ENCODE assay signal across 11 cellular contexts in genomic region chr16:1774456-1774795, GRCh38. TPM values are rescaled to one million over a fixed set of nuclear protein-coding genes. Genes with fewer than 3 reads are reported as not detected.
DNase-seq lines count a peak whose midpoint lies in the region; ATAC-seq, FAIRE-seq and TF ChIP-seq lines count a peak whose summit lies in the region.
"Had no signal": no experiment of that assay in that cellular context is flagged by ENCODE, and none has a peak within 500 bp of the region (broad histone marks: within the 10 kb centered on the region; RNA-seq: fewer than 3 reads in every experiment).

No MANE protein-coding gene starts in this region.

- H3K4me3 ChIP-seq in ACC112 (ENCODE audit: low read depth, low read length) = peak overlapping the region; percentile 97
- H3K4me3 ChIP-seq in HL-60 (replicated peaks; ENCODE audit: insufficient read depth, low read length) = peak overlapping the region; percentile 96
- H3K4me3 ChIP-seq in GM12878 = peak overlapping the region; percentile 100
- H3K4me3 ChIP-seq in mesenchymal stem cell (ENCODE audit: insufficient read depth in 1 of 2, low read depth in 1 of 2, low read length in 2 of 2) = peak overlapping the region; percentile 87 to 92
- H3K4me3 ChIP-seq in testis = no peak overlapping the region

- POLR2A ChIA-PET in GM12878 (lab: Charles Lee) = interaction anchor here (5.8 kb wide), 1 partner anchor 8 kb away, joined by 39 read pairs; the partner anchor contains the start of genes NUBP2 and SPSB3

- no peak for TF ChIP-seq CTCF in HL-60 (IDR thresholded peaks at IDR 0.05; ENCODE audit: insufficient read depth, low read length)
- TF ChIP-seq CTCF in GM12878 (IDR thresholded peaks at IDR 0.05 in 2 of 3, conservative IDR thresholded peaks at IDR 0.05 in 1 of 3; ENCODE audit: control insufficient read depth in 2 of 3, extremely low read depth in 1 of 3, insufficient read depth in 1 of 3, low read depth in 3 of 3, low read length in 3 of 3) = no peak
- no peak for TF ChIP-seq CTCF in testis (IDR thresholded peaks at IDR 0.05)

- peak overlapping the region; percentile 78 for H3K9ac ChIP-seq in GM12878 (ENCODE audit: control insufficient read depth, insufficient read depth, low read length)
- peak overlapping the region; percentile 87 for H3K9ac ChIP-seq in mesenchymal stem cell (ENCODE audit: low read length)

- no peak overlapping the region for H2BK12ac ChIP-seq in mesenchymal stem cell (ENCODE audit: low read length in 2 of 2)

- SMC1A ChIA-PET in GM12878 (lab: Charles Lee; ENCODE audit: uncharacterized antibody, unreplicated experiment) = no interaction called here

- RAD21 ChIA-PET in GM12878 (lab: Charles Lee; ENCODE audit: unreplicated experiment) = no interaction called here

- peaks cover 32% of the 10 kb centered on the region for H3K79me1 ChIP-seq in mesenchymal stem cell (replicated peaks; ENCODE audit: low read length, poor library complexity, severe bottlenecking)

- whole genome bisulfite sequencing in GM12878 (ENCODE audit: insufficient coverage, insufficient replicate concordance, low lambda C conversion rate, missing lambda C conversion rate) = 75% methylated on average over 7 of the region's 7 CpGs
- WGBS in mesenchymal stem cell = 94% methylated on average over 7 of the region's 7 CpGs
- 75 to 82% methylated on average over 7 of the region's 7 CpGs for WGBS in testis, 2 donors

- no peak for TF ChIP-seq EP300 in GM12878 (IDR thresholded peaks at IDR 0.05; ENCODE audit: borderline replicate concordance in 1 of 2, control insufficient read depth in 1 of 2, low read depth in 2 of 2, low read length in 2 of 2)

- H3K4me2 ChIP-seq in GM12878 (ENCODE audit: control insufficient read depth, insufficient read depth) (peak overlapping the region; percentile 94), mesenchymal stem cell (ENCODE audit: low read length, poor library complexity, severe bottlenecking) (peak overlapping the region; percentile 96)

- no peak overlapping the region for H3K4ac ChIP-seq in mesenchymal stem cell (ENCODE audit: low read depth in 1 of 2, low read length in 2 of 2)

- H3K36me3 ChIP-seq in ACC112 (ENCODE audit: insufficient read depth, low read length) = no peaks in the 10 kb centered on the region
- H3K36me3 ChIP-seq in GM12878 (ENCODE audit: control insufficient read depth in 2 of 2, insufficient read depth in 2 of 2, low read length in 1 of 2) = peaks cover 0 to 10% of the 10 kb centered on the region in 2 experiments; a peak in 2 of 4 replicates
- peaks cover 36 to 63% of the 10 kb centered on the region in 2 experiments for H3K36me3 ChIP-seq in mesenchymal stem cell (ENCODE audit: control insufficient read depth in 1 of 2, insufficient read depth in 2 of 2, low read depth in 1 of 2, low read length in 2 of 2)
- no peaks in the 10 kb centered on the region for H3K36me3 ChIP-seq in testis (ENCODE audit: low read depth, missing control alignments)

- H3K4me1 ChIP-seq in ACC112 (ENCODE audit: control insufficient read depth, insufficient read depth, low read length, unreplicated experiment) (peaks cover 18% of the 10 kb centered on the region), GM12878 (ENCODE audit: control insufficient read depth, insufficient read depth, low read length) (peaks cover 15% of the 10 kb centered on the region), mesenchymal stem cell (ENCODE audit: control insufficient read depth, insufficient read depth, low read depth, low read length) (peaks cover 69% of the 10 kb centered on the region), testis (peaks cover 27% of the 10 kb centered on the region)
- H3K4me1 ChIP-seq: foreskin keratinocyte had no signal

- no peak for TF ChIP-seq RAD21 in GM12878 (IDR thresholded peaks at IDR 0.05; ENCODE audit: insufficient read depth, low read depth, low read length)

- no peak overlapping the region for H3K23ac ChIP-seq in mesenchymal stem cell (ENCODE audit: low read length in 2 of 2)

- H4K20me1 ChIP-seq in GM12878 (ENCODE audit: control insufficient read depth, insufficient read depth) = no peaks in the 10 kb centered on the region

- no peak overlapping the region for H2AK5ac ChIP-seq in mesenchymal stem cell (ENCODE audit: low read length, severe bottlenecking)

- H3K9me3 ChIP-seq in GM12878 (replicated peaks; ENCODE audit: control insufficient read depth, insufficient read depth, low read length) (no peaks in the 10 kb centered on the region), mesenchymal stem cell (ENCODE audit: control insufficient read depth, low read length) (no peaks in the 10 kb centered on the region), testis (no peaks in the 10 kb centered on the region)

- H2AFZ ChIP-seq in ACC112 (ENCODE audit: low read length, unreplicated experiment) (no peak overlapping the region), GM12878 (ENCODE audit: control insufficient read depth, low read depth, low read length) (no peak overlapping the region), mesenchymal stem cell (ENCODE audit: low read depth, low read length) (no peak overlapping the region)

- no peak overlapping the region for H4K8ac ChIP-seq in mesenchymal stem cell (ENCODE audit: low read length)

- no peak overlapping the region for H2BK120ac ChIP-seq in mesenchymal stem cell (ENCODE audit: low read depth, low read length)

- no peak overlapping the region for H2BK15ac ChIP-seq in mesenchymal stem cell (ENCODE audit: low read depth, poor library complexity, severe bottlenecking)

- in situ Hi-C loops in GM12878 (cut with MboI) = loop anchor here (5.0 kb wide), 1 partner anchor 62 kb away; no protein-coding TSS in a partner anchor

- DNase-seq in HL-60 (ENCODE audit: low read depth in 1 of 2, low spot score in 1 of 2) (no peak), GM12878 (ENCODE audit: low read depth, low spot score) (no peak), mesenchymal stem cell (no peak), testis (no peak), NOMO-1 treated with DMSO at 0.1 percent for 48 hours (lab: John Stamatoyannopoulos, UW; ENCODE audit: unreplicated experiment) (no peak)
- DNase-seq: foreskin keratinocyte, GOT3, NCI-H2171 had no signal

- H3K27ac ChIP-seq in ACC112 (ENCODE audit: low read depth, low read length) (no peak overlapping the region), HL-60 (replicated peaks) (peak overlapping the region; percentile 91), GM12878 (ENCODE audit: control insufficient read depth, insufficient read depth) (no peak overlapping the region), mesenchymal stem cell (ENCODE audit: low read length, poor library complexity, severe bottlenecking) (no peak overlapping the region), testis (peak overlapping the region in 1 of 2 donors; percentile 87)
- H3K27ac ChIP-seq: foreskin keratinocyte had no signal

- no TSS peak for BruUV-seq in GM12878 (replicated peaks; lab: Mats Ljungman, UMichigan)

- H3K14ac ChIP-seq in mesenchymal stem cell (ENCODE audit: low read length in 2 of 2) = no peak overlapping the region

- intact Hi-C loops in GM12878 (cut with micrococcal nuclease; ENCODE audit: unreplicated experiment) (loop anchor here (5.0 kb wide), 1 partner anchor 67 kb away; the partner anchor contains the start of gene MAPK8IP3), testis (cut with DNase I; ENCODE audit: low total_unique reads) (no loop called here)

- CTCF ChIA-PET in GM12878 (lab: Yijun Ruan, JAX) = interaction anchor here (0.7 to 1.2 kb wide), 3 partner anchors 8 to 166 kb away, joined by 3 to 9 read pairs (median 3); partner anchors contain the start of genes NUBP2 and SPSB3

- H3K79me2 ChIP-seq in ACC112 (ENCODE audit: control insufficient read depth, insufficient read depth, low read length, unreplicated experiment) (peaks cover 17% of the 10 kb centered on the region), GM12878 (ENCODE audit: control insufficient read depth, insufficient read depth, low read length) (peaks cover 43% of the 10 kb centered on the region)

- no peak for ATAC-seq in GM12878
- ATAC-seq in GM21723 (IDR thresholded peaks at IDR 0.05; ENCODE audit: unreplicated experiment) = no peak
- no peak for ATAC-seq in HG03196 (IDR thresholded peaks at IDR 0.05; ENCODE audit: unreplicated experiment)

- no peaks in the 10 kb centered on the region for H3K27me3 ChIP-seq in ACC112 (ENCODE audit: insufficient read depth, low read length)
- no peaks in the 10 kb centered on the region for H3K27me3 ChIP-seq in HL-60 (ENCODE audit: insufficient read depth, poor library complexity, severe bottlenecking)
- H3K27me3 ChIP-seq in GM12878 (replicated peaks in 1 of 2; ENCODE audit: control insufficient read depth in 2 of 2, insufficient read depth in 2 of 2, low read length in 1 of 2) = no peaks in the 10 kb centered on the region
- H3K27me3 ChIP-seq in mesenchymal stem cell (ENCODE audit: control insufficient read depth in 1 of 2, insufficient read depth in 1 of 2, low read length in 2 of 2) = no peaks in the 10 kb centered on the region
- H3K27me3 ChIP-seq in testis = no peaks in the 10 kb centered on the region
- H3K27me3 ChIP-seq: foreskin keratinocyte had no signal

- TF ChIP-seq POLR2A in GM12878 (IDR thresholded peaks at IDR 0.05; ENCODE audit: low read depth, low read length) = no peak
- TF ChIP-seq POLR2A in testis (IDR thresholded peaks at IDR 0.05) = no peak

- H2BK5ac ChIP-seq in mesenchymal stem cell (ENCODE audit: low read depth, low read length, poor library complexity, severe bottlenecking) = no peak overlapping the region

- no peak overlapping the region for H4K91ac ChIP-seq in mesenchymal stem cell (ENCODE audit: low read length)

- no peak overlapping the region for H3K18ac ChIP-seq in mesenchymal stem cell (ENCODE audit: low read depth in 1 of 2, low read length in 2 of 2)

- FAIRE-seq in GM12878 (lab: Jason Lieb, UNC) = no peak

RNA-seq across cellular contexts. Expression of gene MRPS34, which starts 1.5 kb away (rescaled TPM):
- 26.9 and 32.5 TPM in 2 replicates for total RNA-seq in GM12878 (2013; cell fraction: nucleolus; rRNA removed)
- total RNA-seq in GM12878 (2014; rRNA removed) = 144 and 185 TPM in 2 replicates
- total RNA-seq in GM12878 (2014; rRNA removed; fragmentation: Illumina TruSeq; extraction: Trizol) = 92.3 and 109 TPM in 2 replicates
- total RNA-seq in GM12878 (2021) = 184 and 190 TPM in 2 replicates
- polyA plus RNA-seq in GM12878 (2011; ENCODE audit: low read depth) = 24.8 TPM
- 62.8 and 99.3 TPM in 2 replicates for polyA plus RNA-seq in GM12878 (2011; rRNA removed)
- 130 and 176 TPM in 2 replicates for polyA plus RNA-seq in GM12878 (2011; cell fraction: cytosol; rRNA removed)
- polyA plus RNA-seq in GM12878 (2011; cell fraction: nucleus; rRNA removed) = 107 and 127 TPM in 2 replicates
- polyA plus RNA-seq in GM12878 (2012) = 75.1 and 85.8 TPM in 2 replicates
- polyA plus RNA-seq in GM12878 (2014; fragmentation: Illumina TruSeq; extraction: Trizol) = 18.2 and 56.0 TPM in 2 replicates
- polyA plus RNA-seq in GM12878 (2014; fragmentation: Nextera tagmentation; extraction: Ambion mirVana) = 10 to 100 TPM in 1 of 2 experiments, 1 to 10 TPM in 1; 3.6 to 17.9 TPM
- polyA plus RNA-seq in GM12878 (2014; rRNA removed) = 189 and 209 TPM in 2 replicates
- polyA plus RNA-seq in GM12878 (2016; fragmentation: Nextera tagmentation; extraction: Ambion mirVana) = 100 to 1,000 TPM; 265 to 285 TPM
- 31.2 and 42.9 TPM in 2 replicates for polyA minus RNA-seq in GM12878 (2011; rRNA and poly(A)+ RNA removed)
- polyA minus RNA-seq in GM12878 (2011; cell fraction: cytosol; rRNA and poly(A)+ RNA removed) = 29.7 and 32.3 TPM in 2 replicates
- polyA minus RNA-seq in GM12878 (2011; cell fraction: nucleus; rRNA and poly(A)+ RNA removed) = 22.8 and 37.4 TPM in 2 replicates
- 102 TPM for polyA plus RNA-seq in mesenchymal stem cell (2013, experiment 1 of 2)
- 101 TPM for polyA plus RNA-seq in mesenchymal stem cell (2013, experiment 2 of 2)
- 10 to 100 TPM; 66.5 to 81.6 TPM for total RNA-seq in testis
- 49.2 TPM for polyA plus RNA-seq in testis (ENCODE audit: insufficient read depth, low read depth, low replicate concordance)

RNA-seq across cellular contexts. Expression of gene EME2, which starts 1.8 kb away (rescaled TPM):
- 54.8 and 65.8 TPM in 2 replicates for total RNA-seq in GM12878 (2013; cell fraction: nucleolus; rRNA removed)
- total RNA-seq in GM12878 (2014; rRNA removed) (6.2 and 9.5 TPM in 2 replicates), GM12878 (2014; rRNA removed; fragmentation: Illumina TruSeq; extraction: Trizol) (1.4 and 2.1 TPM in 2 replicates), GM12878 (2021) (15.8 and 16.9 TPM in 2 replicates), testis (10 to 100 TPM; 20.3 to 34.2 TPM)
- 5.6 TPM for polyA plus RNA-seq in GM12878 (2011; ENCODE audit: low read depth)
- polyA plus RNA-seq in GM12878 (2011; rRNA removed) (2.8 and 4.7 TPM in 2 replicates), GM12878 (2014; fragmentation: Illumina TruSeq; extraction: Trizol) (0.79 and 2.1 TPM in 2 replicates), GM12878 (2014; fragmentation: Nextera tagmentation; extraction: Ambion mirVana) (under 1 TPM; 0.29 to 0.80 TPM), GM12878 (2014; rRNA removed) (13.3 and 16.2 TPM in 2 replicates), GM12878 (2016; fragmentation: Nextera tagmentation; extraction: Ambion mirVana) (1 to 10 TPM; 3.4 to 4.7 TPM), testis (ENCODE audit: insufficient read depth, low read depth, low replicate concordance) (12.5 TPM)
- 3.5 and 7.9 TPM in 2 replicates for polyA plus RNA-seq in GM12878 (2011; cell fraction: cytosol; rRNA removed)
- 152 and 178 TPM in 2 replicates for polyA plus RNA-seq in GM12878 (2011; cell fraction: nucleus; rRNA removed)
- 10.3 and 11.2 TPM in 2 replicates for polyA plus RNA-seq in GM12878 (2012)
- polyA minus RNA-seq in GM12878 (2011; rRNA and poly(A)+ RNA removed) = 1.6 and 5.0 TPM in 2 replicates
- polyA minus RNA-seq in GM12878 (2011; cell fraction: cytosol; rRNA and poly(A)+ RNA removed) = 1.7 and 2.6 TPM in 2 replicates
- 18.6 and 28.8 TPM in 2 replicates for polyA minus RNA-seq in GM12878 (2011; cell fraction: nucleus; rRNA and poly(A)+ RNA removed)
- polyA plus RNA-seq in mesenchymal stem cell (2013, experiment 1 of 2) = 5.6 TPM
- polyA plus RNA-seq in mesenchymal stem cell (2013, experiment 2 of 2) = 4.7 TPM

RNA-seq across cellular contexts. Expression of gene NME3, which starts 3.1 kb away (rescaled TPM):
- 32.8 and 43.7 TPM in 2 replicates for total RNA-seq in GM12878 (2013; cell fraction: nucleolus; rRNA removed)
- total RNA-seq in GM12878 (2014; rRNA removed) (49.8 and 55.5 TPM in 2 replicates), GM12878 (2014; rRNA removed; fragmentation: Illumina TruSeq; extraction: Trizol) (4.3 and 5.2 TPM in 2 replicates), GM12878 (2021) (46.7 and 47.7 TPM in 2 replicates), testis (100 to 1,000 TPM; 100 to 119 TPM)
- polyA plus RNA-seq in GM12878 (2011; ENCODE audit: low read depth) = 10.7 TPM
- polyA plus RNA-seq in GM12878 (2011; rRNA removed) (5.1 and 13.6 TPM in 2 replicates), GM12878 (2014; fragmentation: Illumina TruSeq; extraction: Trizol) (0.81 TPM in 1 of 2 replicates, not detected in the other), GM12878 (2014; fragmentation: Nextera tagmentation; extraction: Ambion mirVana) (1 to 10 TPM in 1 of 2 experiments, under 1 TPM in 1; 0.61 to 4.6 TPM), GM12878 (2014; rRNA removed) (51.7 and 63.4 TPM in 2 replicates), GM12878 (2016; fragmentation: Nextera tagmentation; extraction: Ambion mirVana) (10 to 100 TPM; 39.5 to 41.1 TPM), testis (ENCODE audit: insufficient read depth, low read depth, low replicate concordance) (29.3 TPM)
- 28.1 and 60.3 TPM in 2 replicates for polyA plus RNA-seq in GM12878 (2011; cell fraction: cytosol; rRNA removed)
- polyA plus RNA-seq in GM12878 (2011; cell fraction: nucleus; rRNA removed) = 143 and 144 TPM in 2 replicates
- polyA plus RNA-seq in GM12878 (2012) = 44.8 and 49.8 TPM in 2 replicates
- 1.2 and 7.4 TPM in 2 replicates for polyA minus RNA-seq in GM12878 (2011; rRNA and poly(A)+ RNA removed)
- 2.3 and 5.2 TPM in 2 replicates for polyA minus RNA-seq in GM12878 (2011; cell fraction: cytosol; rRNA and poly(A)+ RNA removed)
- polyA minus RNA-seq in GM12878 (2011; cell fraction: nucleus; rRNA and poly(A)+ RNA removed) = 22.5 and 26.6 TPM in 2 replicates
- 49.3 TPM for polyA plus RNA-seq in mesenchymal stem cell (2013, experiment 1 of 2)
- polyA plus RNA-seq in mesenchymal stem cell (2013, experiment 2 of 2) = 48.0 TPM

RNA-seq across cellular contexts. Expression of gene SPSB3, which starts 7.9 kb away (rescaled TPM):
- 28.8 and 39.6 TPM in 2 replicates for total RNA-seq in GM12878 (2013; cell fraction: nucleolus; rRNA removed)
- total RNA-seq in GM12878 (2014; rRNA removed) (22.2 and 26.2 TPM in 2 replicates), GM12878 (2014; rRNA removed; fragmentation: Illumina TruSeq; extraction: Trizol) (4.4 and 5.5 TPM in 2 replicates), GM12878 (2021) (18.3 and 18.5 TPM in 2 replicates), testis (100 to 1,000 TPM; 111 to 114 TPM)
- polyA plus RNA-seq in GM12878 (2011; ENCODE audit: low read depth) = 6.5 TPM
- polyA plus RNA-seq in GM12878 (2011; rRNA removed) (4.7 and 9.7 TPM in 2 replicates), GM12878 (2014; fragmentation: Illumina TruSeq; extraction: Trizol) (0.97 and 2.8 TPM in 2 replicates), GM12878 (2014; fragmentation: Nextera tagmentation; extraction: Ambion mirVana) (1 to 10 TPM in 1 of 2 experiments, under 1 TPM in 1; 0.31 to 1.5 TPM), GM12878 (2014; rRNA removed) (26.9 and 32.4 TPM in 2 replicates), GM12878 (2016; fragmentation: Nextera tagmentation; extraction: Ambion mirVana) (10 to 100 TPM; 25.3 to 26.1 TPM), testis (ENCODE audit: insufficient read depth, low read depth, low replicate concordance) (43.8 TPM)
- polyA plus RNA-seq in GM12878 (2011; cell fraction: cytosol; rRNA removed) = 18.5 and 28.3 TPM in 2 replicates
- polyA plus RNA-seq in GM12878 (2011; cell fraction: nucleus; rRNA removed) = 87.6 and 94.0 TPM in 2 replicates
- 19.6 and 21.3 TPM in 2 replicates for polyA plus RNA-seq in GM12878 (2012)
- 5.9 and 9.0 TPM in 2 replicates for polyA minus RNA-seq in GM12878 (2011; rRNA and poly(A)+ RNA removed)
- polyA minus RNA-seq in GM12878 (2011; cell fraction: cytosol; rRNA and poly(A)+ RNA removed) = 4.8 and 5.2 TPM in 2 replicates
- polyA minus RNA-seq in GM12878 (2011; cell fraction: nucleus; rRNA and poly(A)+ RNA removed) = 5.7 and 13.8 TPM in 2 replicates
- polyA plus RNA-seq in mesenchymal stem cell (2013, experiment 1 of 2) = 15.8 TPM
- 14.9 TPM for polyA plus RNA-seq in mesenchymal stem cell (2013, experiment 2 of 2)

RNA-seq across cellular contexts. Expression of gene NUBP2, which starts 8.3 kb away (rescaled TPM):
- 45.7 and 59.5 TPM in 2 replicates for total RNA-seq in GM12878 (2013; cell fraction: nucleolus; rRNA removed)
- total RNA-seq in GM12878 (2014; rRNA removed) (88.8 and 106 TPM in 2 replicates), GM12878 (2014; rRNA removed; fragmentation: Illumina TruSeq; extraction: Trizol) (11.0 and 13.5 TPM in 2 replicates), GM12878 (2021) (73.2 and 79.8 TPM in 2 replicates), testis (10 to 100 TPM; 81.5 to 90.8 TPM)
- 11.7 TPM for polyA plus RNA-seq in GM12878 (2011; ENCODE audit: low read depth)
- polyA plus RNA-seq in GM12878 (2011; rRNA removed) (8.2 and 23.6 TPM in 2 replicates), GM12878 (2014; fragmentation: Illumina TruSeq; extraction: Trizol) (0.73 and 6.5 TPM in 2 replicates), GM12878 (2014; fragmentation: Nextera tagmentation; extraction: Ambion mirVana) (1 to 10 TPM; 1.9 to 5.9 TPM), GM12878 (2014; rRNA removed) (80.5 and 94.5 TPM in 2 replicates), GM12878 (2016; fragmentation: Nextera tagmentation; extraction: Ambion mirVana) (100 to 1,000 TPM; 115 to 129 TPM), testis (ENCODE audit: insufficient read depth, low read depth, low replicate concordance) (49.8 TPM)
- 54.5 and 91.2 TPM in 2 replicates for polyA plus RNA-seq in GM12878 (2011; cell fraction: cytosol; rRNA removed)
- polyA plus RNA-seq in GM12878 (2011; cell fraction: nucleus; rRNA removed) = 102 and 133 TPM in 2 replicates
- polyA plus RNA-seq in GM12878 (2012) = 44.3 and 48.4 TPM in 2 replicates
- polyA minus RNA-seq in GM12878 (2011; rRNA and poly(A)+ RNA removed) = 8.8 and 27.4 TPM in 2 replicates
- 18.5 and 20.3 TPM in 2 replicates for polyA minus RNA-seq in GM12878 (2011; cell fraction: cytosol; rRNA and poly(A)+ RNA removed)
- polyA minus RNA-seq in GM12878 (2011; cell fraction: nucleus; rRNA and poly(A)+ RNA removed) = 17.7 and 27.6 TPM in 2 replicates
- 34.4 TPM for polyA plus RNA-seq in mesenchymal stem cell (2013, experiment 1 of 2)
- polyA plus RNA-seq in mesenchymal stem cell (2013, experiment 2 of 2) = 35.3 TPM

Comparison
In these comparisons a context has a peak if more than half of its experiments do, and no peak if none do; other contexts are left out.
1. H3K4me3 ChIP-seq: peak in ACC112 (single experiment), HL-60 (single experiment), GM12878 (single experiment) and mesenchymal stem cell (2 of 2); none in testis (0 of 2).